8 cellular contexts compared by ENCODE assay signal in genomic region chrX:155612312-155613224, GRCh38. TPM values are rescaled to one million over a fixed set of nuclear protein-coding genes. Genes with fewer than 3 reads are reported as not detected.
A peak's percentile ranks its signal among the peaks of the same experiment; 100 is the strongest.
DNase-seq lines count a peak whose midpoint lies in the region; ATAC-seq and TF ChIP-seq lines count a peak whose summit lies in the region.

Gene SPRY3 (plus strand): TSS chrX:155612586.
Gene TMLHE (minus strand): TSS chrX:155612952. CDS start chrX:155545276, 67,676 bp downstream.

- no peaks in the 10 kb centered on the region for H3K9me3 Mint-ChIP-seq in GM23338
- H3K9me3 Mint-ChIP-seq in activated naive CD8-positive, alpha-beta T cell (ENCODE audit: low read depth) = peaks cover 2% of the 10 kb centered on the region

- H3K27ac ChIP-seq in GM23338 (ENCODE audit: low read depth) (no peak within 1 kb of the TSS), SK-N-MC (peak within 1 kb of the TSS; percentile 39; the same call in 1 of the 2 replicates), osteoblast (ENCODE audit: low read depth, low read length) (peak within 1 kb of the TSS; percentile 69), thymus (ENCODE audit: low read depth) (peak within 1 kb of the TSS; percentile 87)

- H3K9me2 ChIP-seq in GM23338 (ENCODE audit: insufficient read depth) = no peaks in the 10 kb centered on the region

- H3K9me3 ChIP-seq in SK-N-MC (ENCODE audit: low read depth, low read length) (no peaks in the 10 kb centered on the region), osteoblast (ENCODE audit: low read depth, low read length) (no peaks in the 10 kb centered on the region), thymus (ENCODE audit: control insufficient read depth) (no peaks in the 10 kb centered on the region)

- peaks cover 3% of the 10 kb centered on the region for H3K27me3 Mint-ChIP-seq in GM23338 (ENCODE audit: insufficient read depth, low read depth, poor library complexity)
- no peaks in the 10 kb centered on the region for H3K27me3 Mint-ChIP-seq in activated naive CD8-positive, alpha-beta T cell

- H3K36me3 Mint-ChIP-seq in GM23338 (ENCODE audit: low read depth) = no peaks in the 10 kb centered on the region; the same call in 2 of the 3 replicates
- no peaks in the 10 kb centered on the region for H3K36me3 Mint-ChIP-seq in activated naive CD8-positive, alpha-beta T cell

- intact Hi-C loops in head of caudate nucleus (cut with DNase I) = no loop called here

- H3F3A ChIP-seq in GM23338 (replicated peaks; ENCODE audit: low read depth) = no peaks in the 10 kb centered on the region

- H3K27ac Mint-ChIP-seq in GM23338 = peak within 1 kb of the TSS; percentile 93; the same call in 1 of the 2 replicates
- H3K27ac Mint-ChIP-seq in activated naive CD8-positive, alpha-beta T cell = peak within 1 kb of the TSS; percentile 89

- peak within 1 kb of the TSS; percentile 90 for H3K9ac ChIP-seq in SK-N-MC (ENCODE audit: insufficient read length)

- H3K79me2 ChIP-seq in GM23338 (replicated peaks; ENCODE audit: insufficient read depth) (peaks cover 28% of the 10 kb centered on the region), osteoblast (ENCODE audit: insufficient read depth, low read length) (peaks cover 31% of the 10 kb centered on the region)

- H3K4me2 ChIP-seq in GM23338 = peak within 1 kb of the TSS; percentile 86
- H3K4me2 ChIP-seq in osteoblast (ENCODE audit: insufficient read depth, low read length) = peak within 1 kb of the TSS; percentile 85

- H3K27me3 ChIP-seq in GM23338 (ENCODE audit: insufficient read depth) (no peaks in the 10 kb centered on the region), osteoblast (ENCODE audit: insufficient read depth, low read length) (no peaks in the 10 kb centered on the region), thymus (ENCODE audit: control insufficient read depth, insufficient read depth) (no peaks in the 10 kb centered on the region)

- TF ChIP-seq CTCF in GM23338 (conservative IDR thresholded peaks at IDR 0.05; ENCODE audit: low read depth in 2 of 2) (no peak), osteoblast (IDR thresholded peaks at IDR 0.05; ENCODE audit: extremely low read depth, low read depth, low read length) (no peak)

- peaks cover 3% of the 10 kb centered on the region for H3K4me1 Mint-ChIP-seq in GM23338
- peaks cover 35% of the 10 kb centered on the region for H3K4me1 Mint-ChIP-seq in activated naive CD8-positive, alpha-beta T cell (ENCODE audit: low read depth)

- peak; percentile 99 for ATAC-seq in GM23338

- H3K4me1 ChIP-seq in GM23338 (ENCODE audit: insufficient read depth) (peaks cover 9% of the 10 kb centered on the region; the same call in 1 of the 2 replicates), osteoblast (ENCODE audit: insufficient read depth, low read length) (no peaks in the 10 kb centered on the region), thymus (ENCODE audit: control insufficient read depth, insufficient read depth, low read length) (no peaks in the 10 kb centered on the region)

- H2AFZ ChIP-seq in GM23338 (peak within 1 kb of the TSS; percentile 74), osteoblast (ENCODE audit: low read length) (peak within 1 kb of the TSS; percentile 97)

- H3K4me3 ChIP-seq in GM23338 (peak within 1 kb of the TSS; percentile 70), SK-N-MC (peak within 1 kb of the TSS; percentile 81), osteoblast (ENCODE audit: insufficient read depth, low read length) (peak within 1 kb of the TSS; percentile 83), thymus (ENCODE audit: low read length) (peak within 1 kb of the TSS; percentile 75)

- H3K36me3 ChIP-seq in GM23338 (ENCODE audit: insufficient read depth) (no peaks in the 10 kb centered on the region), SK-N-MC (ENCODE audit: insufficient read depth, low read length) (0 out of 2 replicates have a peak, but pooled peaks cover 2% of the 10 kb centered on the region), osteoblast (ENCODE audit: insufficient read depth, low read length) (no peaks in the 10 kb centered on the region), thymus (ENCODE audit: control insufficient read depth, insufficient read depth) (no peaks in the 10 kb centered on the region)

- DNase-seq in ELF-1 (ENCODE audit: low read depth, low spot score) = peak; percentile 70
- DNase-seq in GM23338 (ENCODE audit: low spot score) = peak; percentile 67
- DNase-seq in Kasumi-1 (lab: John Stamatoyannopoulos, UW) = peak; percentile 30 to 44
- no peak for DNase-seq in SK-N-MC (ENCODE audit: low read depth, low spot score)
- DNase-seq in head of caudate nucleus = peak; percentile 16 to 87 (median 65)
- peak; percentile 58 for DNase-seq in osteoblast (ENCODE audit: insufficient read length, low spot score, missing footprints)

- no peaks in the 10 kb centered on the region for H4K20me1 ChIP-seq in GM23338 (replicated peaks; ENCODE audit: insufficient read depth)
- no peaks in the 10 kb centered on the region for H4K20me1 ChIP-seq in osteoblast (ENCODE audit: insufficient read depth, low read length)

- H3K4me3 Mint-ChIP-seq in GM23338 = peak within 1 kb of the TSS; percentile 89
- peak within 1 kb of the TSS; percentile 88 for H3K4me3 Mint-ChIP-seq in activated naive CD8-positive, alpha-beta T cell

- WGBS in thymus = 1% methylated on average over 50 of the region's 50 CpGs

TF ChIP-seq in GM23338, 12 proteins besides CTCF, POLR2A, EP300 and RAD21:
- TF ChIP-seq CREB1 (CRISPR knock-in tag; IDR thresholded peaks at IDR 0.05; ENCODE audit: low read depth) = no peak
- TF ChIP-seq ZNF331 (CRISPR knock-in tag; IDR thresholded peaks at IDR 0.05; ENCODE audit: low read depth) = no peak
TF ChIP-seq in GM23338: peak in this region for 0.

RNA-seq across cellular contexts. Expression of gene SPRY3, which starts in this region (rescaled TPM):
- 3.8 and 4.0 TPM in 2 replicates for total RNA-seq in GM23338 (2014; rRNA removed; shearing (Covaris generic))
- polyA plus RNA-seq in GM23338 (2016; fragmentation: Nextera tagmentation; extraction: Ambion mirVana) (0.65 and 0.83 TPM in 2 replicates), thymus (0.30 TPM)
- 0.72 and 0.88 TPM in 2 replicates for total RNA-seq in osteoblast

RNA-seq across cellular contexts. Expression of gene TMLHE, which starts in this region (rescaled TPM):
- total RNA-seq in GM23338 (2014; rRNA removed; shearing (Covaris generic)) = 10.1 and 15.7 TPM in 2 replicates
- polyA plus RNA-seq in GM23338 (2016; fragmentation: Nextera tagmentation; extraction: Ambion mirVana) (9.3 and 9.6 TPM in 2 replicates), thymus (7.8 TPM)
- 13.8 and 15.0 TPM in 2 replicates for total RNA-seq in osteoblast
